Comparison of ENCODE assay signal across 12 cellular contexts in genomic region chr7:135942614-135943013, GRCh38.
DNase-seq lines count a peak whose midpoint lies in the region; ATAC-seq and TF ChIP-seq lines count a peak whose summit lies in the region.
"Had no signal": no experiment of that assay in that cellular context is flagged by ENCODE, and none has a peak within 500 bp of the region (broad histone marks: within the 10 kb centered on the region; RNA-seq: fewer than 3 reads in every experiment).

No MANE protein-coding gene starts in this region.

- DNase-seq in effector memory CD4-positive, alpha-beta T cell = no peak
- DNase-seq in coronary artery (ENCODE audit: low spot score) (no peak), T-helper 9 cell (no peak)
- DNase-seq: activated CD4-positive, alpha-beta memory T cell treated with anti-CD3 and anti-CD28 coated beads, Interleukin-2, amount 10 ng/mL, durations not matched to agents 7 days and 5 days; heart left ventricle; midbrain; NCI-H446 treated with DMSO at 0.1 percent for 48 hours had no signal

- H3K27ac ChIP-seq in effector memory CD4-positive, alpha-beta T cell (ENCODE audit: insufficient read depth, low read length, poor library complexity, severe bottlenecking) = no peak overlapping the region
- H3K27ac ChIP-seq in coronary artery = no peak overlapping the region
- H3K27ac ChIP-seq: heart left ventricle had no signal

- H3K4me3 ChIP-seq in effector memory CD4-positive, alpha-beta T cell (ENCODE audit: insufficient read depth, low read depth, low read length, poor library complexity, severe bottlenecking) = no peak overlapping the region
- no peak overlapping the region for H3K4me3 ChIP-seq in coronary artery
- H3K4me3 ChIP-seq: heart left ventricle had no signal

- no peaks in the 10 kb centered on the region for H3K9me3 Mint-ChIP-seq in stimulated activated memory B cell treated with anti-CD40 and anti-IgM and Interleukin-4, amounts not matched to agents 10 μg/mL and 1 μg/mL and 100 μg/mL, for 72 hours
- H3K9me3 Mint-ChIP-seq: activated CD4-positive, alpha-beta memory T cell treated with anti-CD3 and anti-CD28 coated beads, Interleukin-2, amount 10 ng/mL, durations not matched to agents 7 days and 5 days had no signal

- peaks cover 6% of the 10 kb centered on the region for H3K36me3 ChIP-seq in effector memory CD4-positive, alpha-beta T cell (ENCODE audit: control insufficient read depth, insufficient read depth, low read length)

- H3K4me1 Mint-ChIP-seq in stimulated activated memory B cell treated with anti-CD40 and anti-IgM and Interleukin-4, amounts not matched to agents 10 μg/mL and 1 μg/mL and 100 μg/mL, for 72 hours = peaks cover 48% of the 10 kb centered on the region

- H3K27me3 ChIP-seq in effector memory CD4-positive, alpha-beta T cell (replicated peaks; ENCODE audit: control insufficient read depth, insufficient read depth, low read length, poor library complexity, severe bottlenecking) = no peaks in the 10 kb centered on the region
- H3K27me3 ChIP-seq: heart left ventricle had no signal

- peak; percentile 73 for ATAC-seq in GM18907 (IDR thresholded peaks at IDR 0.05; ENCODE audit: unreplicated experiment)
- peak; percentile 84 for ATAC-seq in GM21717 (IDR thresholded peaks at IDR 0.05; ENCODE audit: unreplicated experiment)
- ATAC-seq in HG03108 (IDR thresholded peaks at IDR 0.05; ENCODE audit: unreplicated experiment) = peak; percentile 60
- ATAC-seq in stimulated activated memory B cell treated with anti-CD40 and anti-IgM and Interleukin-4, amounts not matched to agents 10 μg/mL and 1 μg/mL and 100 μg/mL, for 72 hours = peak; percentile 90
- ATAC-seq: heart left ventricle, SK-N-SH treated with all-trans-retinoic acid at 6 μM for 48 hours had no signal

- no peak overlapping the region for H3K27ac Mint-ChIP-seq in stimulated activated memory B cell treated with anti-CD40 and anti-IgM and Interleukin-4, amounts not matched to agents 10 μg/mL and 1 μg/mL and 100 μg/mL, for 72 hours
- H3K27ac Mint-ChIP-seq: activated CD4-positive, alpha-beta memory T cell treated with anti-CD3 and anti-CD28 coated beads, Interleukin-2, amount 10 ng/mL, durations not matched to agents 7 days and 5 days had no signal

- H3K27me3 Mint-ChIP-seq in stimulated activated memory B cell treated with anti-CD40 and anti-IgM and Interleukin-4, amounts not matched to agents 10 μg/mL and 1 μg/mL and 100 μg/mL, for 72 hours = no peaks in the 10 kb centered on the region
- H3K27me3 Mint-ChIP-seq: activated CD4-positive, alpha-beta memory T cell treated with anti-CD3 and anti-CD28 coated beads, Interleukin-2, amount 10 ng/mL, durations not matched to agents 7 days and 5 days had no signal

- no peak overlapping the region for H3K4me3 Mint-ChIP-seq in stimulated activated memory B cell treated with anti-CD40 and anti-IgM and Interleukin-4, amounts not matched to agents 10 μg/mL and 1 μg/mL and 100 μg/mL, for 72 hours
- H3K4me3 Mint-ChIP-seq: activated CD4-positive, alpha-beta memory T cell treated with anti-CD3 and anti-CD28 coated beads, Interleukin-2, amount 10 ng/mL, durations not matched to agents 7 days and 5 days had no signal

- H3K9me3 ChIP-seq in effector memory CD4-positive, alpha-beta T cell (ENCODE audit: control insufficient read depth, low read length) = no peaks in the 10 kb centered on the region
- H3K9me3 ChIP-seq: heart left ventricle had no signal

- TF ChIP-seq CTCF in coronary artery (IDR thresholded peaks at IDR 0.05) = no peak

- H3K4me1 ChIP-seq in effector memory CD4-positive, alpha-beta T cell (ENCODE audit: control insufficient read depth, insufficient read depth, low read length, poor library complexity, severe bottlenecking) = peaks cover 15% of the 10 kb centered on the region

- peaks cover 17% of the 10 kb centered on the region for H3K36me3 Mint-ChIP-seq in stimulated activated memory B cell treated with anti-CD40 and anti-IgM and Interleukin-4, amounts not matched to agents 10 μg/mL and 1 μg/mL and 100 μg/mL, for 72 hours
